8 cellular contexts compared by ENCODE assay signal in the genomic region with DNA sequence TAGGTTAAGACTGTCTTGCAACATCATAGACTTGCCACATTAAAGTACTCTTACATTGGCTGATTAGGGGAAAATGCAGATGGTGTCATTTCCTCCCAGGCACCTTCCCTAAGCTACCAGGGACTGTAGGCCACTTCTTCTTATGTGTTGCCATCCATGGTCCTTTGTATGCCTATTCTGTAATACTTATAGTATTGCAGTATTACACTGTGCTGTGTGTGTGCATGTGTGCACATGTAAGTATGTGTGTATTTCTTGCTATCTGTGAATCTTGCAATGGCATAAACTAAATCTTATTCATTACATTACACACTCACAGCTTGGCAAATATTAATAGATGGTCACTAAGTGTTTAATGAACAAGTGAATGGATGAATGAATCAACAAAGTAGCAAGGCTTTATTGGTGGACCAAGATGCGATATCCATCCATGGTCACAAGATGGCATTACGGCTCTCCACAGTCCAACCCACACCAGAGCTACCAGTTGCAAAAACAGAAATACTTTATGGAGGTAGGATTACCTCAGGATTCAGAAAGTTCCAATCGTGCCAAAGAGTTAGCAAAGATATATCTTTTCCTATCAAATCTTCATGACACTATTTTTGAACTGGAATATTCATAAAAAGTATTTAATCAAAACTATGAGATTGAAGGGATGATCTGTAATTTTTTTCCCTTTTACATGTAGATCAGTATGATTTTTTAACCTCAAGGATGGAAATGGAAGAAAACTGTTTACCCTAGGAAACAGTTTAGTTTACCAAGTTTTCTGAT.
DNase-seq lines count a peak whose midpoint lies in the region; ATAC-seq and TF ChIP-seq lines count a peak whose summit lies in the region.

No MANE protein-coding gene starts in this region.

- intact Hi-C loops in colonic mucosa (cut with DNase I) = loop anchor here (5.0 kb wide), 2 partner anchors 252 to 302 kb away; a partner anchor contains a TSS

- no peak overlapping the region for H3K9ac ChIP-seq in colonic mucosa (ENCODE audit: low read depth in 2 of 2, low read length in 2 of 2)

- H3K27me3 ChIP-seq in colonic mucosa = no peaks in the 10 kb centered on the region

- ATAC-seq in GM19372 (IDR thresholded peaks at IDR 0.05; ENCODE audit: low read depth, unreplicated experiment) (peak; percentile 56), HG02852 (IDR thresholded peaks at IDR 0.05; ENCODE audit: unreplicated experiment) (no peak)

- peak; percentile 30 for TF ChIP-seq CTCF in colonic mucosa (IDR thresholded peaks at IDR 0.05)

- peaks cover 3% of the 10 kb centered on the region for H3K4me1 ChIP-seq in colonic mucosa

- H3K27ac ChIP-seq in colonic mucosa = no peak overlapping the region

- H3K36me3 ChIP-seq in colonic mucosa = no peaks in the 10 kb centered on the region

- DNase-seq in Daoy (ENCODE audit: low read depth) (peak; percentile 34), HS-27A (ENCODE audit: low read depth) (peak; percentile 19), RKO (ENCODE audit: low spot score) (peak; percentile 60), colonic mucosa (peak; percentile 31), lung microvascular endothelial cell (ENCODE audit: low read depth in 2 of 2) (peak; percentile 58 to 64), hepatic stellate cell (ENCODE audit: low spot score) (no peak)

- H3K9me3 ChIP-seq in colonic mucosa = no peaks in the 10 kb centered on the region

- H3K4me3 ChIP-seq in colonic mucosa = no peak overlapping the region
